Comparison of ENCODE assay signal across 1 cellular context in genomic region chr2:70887550-70888229, GRCh38.
TF ChIP-seq lines count a peak whose summit lies in the region.

No MANE protein-coding gene starts in this region.

TF ChIP-seq in A549, 52 proteins besides CTCF, POLR2A, EP300 and RAD21 (continued from another document):
- TF ChIP-seq, protein P1, sequence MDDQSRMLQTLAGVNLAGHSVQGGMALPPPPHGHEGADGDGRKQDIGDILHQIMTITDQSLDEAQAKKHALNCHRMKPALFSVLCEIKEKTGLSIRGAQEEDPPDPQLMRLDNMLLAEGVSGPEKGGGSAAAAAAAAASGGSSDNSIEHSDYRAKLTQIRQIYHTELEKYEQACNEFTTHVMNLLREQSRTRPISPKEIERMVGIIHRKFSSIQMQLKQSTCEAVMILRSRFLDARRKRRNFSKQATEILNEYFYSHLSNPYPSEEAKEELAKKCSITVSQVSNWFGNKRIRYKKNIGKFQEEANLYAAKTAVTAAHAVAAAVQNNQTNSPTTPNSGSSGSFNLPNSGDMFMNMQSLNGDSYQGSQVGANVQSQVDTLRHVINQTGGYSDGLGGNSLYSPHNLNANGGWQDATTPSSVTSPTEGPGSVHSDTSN (IDR thresholded peaks at IDR 0.05), result no peak
- peak; percentile 80 for TF ChIP-seq MAX (IDR thresholded peaks at IDR 0.05)
- no peak for TF ChIP-seq SMC3 (IDR thresholded peaks at IDR 0.05)
- no peak for TF ChIP-seq HOXB5 (CRISPR knock-in tag; IDR thresholded peaks at IDR 0.05)
- TF ChIP-seq PHF8 (IDR thresholded peaks at IDR 0.05; ENCODE audit: borderline replicate concordance, low read depth), result peak; percentile 40; the same call in 1 of the 2 replicates
- TF ChIP-seq, protein P2, sequence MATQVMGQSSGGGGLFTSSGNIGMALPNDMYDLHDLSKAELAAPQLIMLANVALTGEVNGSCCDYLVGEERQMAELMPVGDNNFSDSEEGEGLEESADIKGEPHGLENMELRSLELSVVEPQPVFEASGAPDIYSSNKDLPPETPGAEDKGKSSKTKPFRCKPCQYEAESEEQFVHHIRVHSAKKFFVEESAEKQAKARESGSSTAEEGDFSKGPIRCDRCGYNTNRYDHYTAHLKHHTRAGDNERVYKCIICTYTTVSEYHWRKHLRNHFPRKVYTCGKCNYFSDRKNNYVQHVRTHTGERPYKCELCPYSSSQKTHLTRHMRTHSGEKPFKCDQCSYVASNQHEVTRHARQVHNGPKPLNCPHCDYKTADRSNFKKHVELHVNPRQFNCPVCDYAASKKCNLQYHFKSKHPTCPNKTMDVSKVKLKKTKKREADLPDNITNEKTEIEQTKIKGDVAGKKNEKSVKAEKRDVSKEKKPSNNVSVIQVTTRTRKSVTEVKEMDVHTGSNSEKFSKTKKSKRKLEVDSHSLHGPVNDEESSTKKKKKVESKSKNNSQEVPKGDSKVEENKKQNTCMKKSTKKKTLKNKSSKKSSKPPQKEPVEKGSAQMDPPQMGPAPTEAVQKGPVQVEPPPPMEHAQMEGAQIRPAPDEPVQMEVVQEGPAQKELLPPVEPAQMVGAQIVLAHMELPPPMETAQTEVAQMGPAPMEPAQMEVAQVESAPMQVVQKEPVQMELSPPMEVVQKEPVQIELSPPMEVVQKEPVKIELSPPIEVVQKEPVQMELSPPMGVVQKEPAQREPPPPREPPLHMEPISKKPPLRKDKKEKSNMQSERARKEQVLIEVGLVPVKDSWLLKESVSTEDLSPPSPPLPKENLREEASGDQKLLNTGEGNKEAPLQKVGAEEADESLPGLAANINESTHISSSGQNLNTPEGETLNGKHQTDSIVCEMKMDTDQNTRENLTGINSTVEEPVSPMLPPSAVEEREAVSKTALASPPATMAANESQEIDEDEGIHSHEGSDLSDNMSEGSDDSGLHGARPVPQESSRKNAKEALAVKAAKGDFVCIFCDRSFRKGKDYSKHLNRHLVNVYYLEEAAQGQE (IDR thresholded peaks at IDR 0.05), result no peak
